11 cellular contexts compared by ENCODE assay signal in genomic region chr20:34403063-34403827, GRCh38. TPM values are rescaled to one million over a fixed set of nuclear protein-coding genes. Genes with fewer than 3 reads are reported as not detected.
DNase-seq lines count a peak whose midpoint lies in the region; ATAC-seq, FAIRE-seq and TF ChIP-seq lines count a peak whose summit lies in the region.
"Had no signal": no experiment of that assay in that cellular context is flagged by ENCODE, and none has a peak within 500 bp of the region (broad histone marks: within the 10 kb centered on the region; RNA-seq: fewer than 3 reads in every experiment).

No MANE protein-coding gene starts in this region.

- H3K27ac Mint-ChIP-seq in Calu3 (ENCODE audit: unreplicated experiment), result peak overlapping the region; percentile 0
- H3K27ac Mint-ChIP-seq: activated CD4-positive, alpha-beta memory T cell treated with anti-CD3 and anti-CD28 coated beads, Interleukin-2, amount 10 ng/mL, durations not matched to agents 7 days and 5 days; activated naive CD4-positive, alpha-beta T cell treated with anti-CD3 and anti-CD28 coated beads, Interleukin-2, amount 50 U/mL, for 72 hours had no signal

- H3K36me3 ChIP-seq in Karpas-422 (ENCODE audit: insufficient read depth, low read length) (peaks cover 11% of the 10 kb centered on the region), pancreas (no peaks in the 10 kb centered on the region)

- no peak overlapping the region for H3K4me3 Mint-ChIP-seq in Calu3 (ENCODE audit: low read depth, unreplicated experiment)
- H3K4me3 Mint-ChIP-seq: activated CD4-positive, alpha-beta memory T cell treated with anti-CD3 and anti-CD28 coated beads, Interleukin-2, amount 10 ng/mL, durations not matched to agents 7 days and 5 days had no signal

- intact Hi-C loops in Calu3 (cut with micrococcal nuclease; ENCODE audit: unreplicated experiment), result no loop called here
- intact Hi-C loops in dorsolateral prefrontal cortex (cut with DNase I), result loop anchor here in 1 of 2 donors (5.0 kb wide), 1 partner anchor 36 kb away; no protein-coding TSS in a partner anchor
- intact Hi-C loops in pancreas (cut with DNase I), result no loop called here
- intact Hi-C loops in right cardiac atrium (cut with DNase I), result no loop called here

- H4K20me1 ChIP-seq in Karpas-422 (ENCODE audit: insufficient read depth, low read depth, low read length), result no peaks in the 10 kb centered on the region

- H3K4me1 ChIP-seq in Karpas-422 (ENCODE audit: low read length), result peaks cover 49% of the 10 kb centered on the region
- H3K4me1 ChIP-seq in pancreas, result peaks cover 0 to 24% (median 6%) of the 10 kb centered on the region in 3 donors
- H3K4me1 ChIP-seq in right cardiac atrium (ENCODE audit: control insufficient read depth, insufficient read depth, low read length), result peaks cover 5% of the 10 kb centered on the region

- peak; percentile 30 to 75 (median 47) for ATAC-seq in pancreas
- ATAC-seq in GM21723 (IDR thresholded peaks at IDR 0.05; ENCODE audit: unreplicated experiment), result no peak
- no peak for ATAC-seq in right cardiac atrium
- ATAC-seq: activated naive CD4-positive, alpha-beta T cell treated with anti-CD3 and anti-CD28 coated beads, Interleukin-2, amount 50 U/mL, for 72 hours had no signal

- no TSS peak for BruUV-seq in Calu3 (replicated peaks; lab: Mats Ljungman, UMichigan)

- peak overlapping the region; percentile 71 for H3K4me2 ChIP-seq in Karpas-422 (ENCODE audit: low read depth, low read length, poor library complexity, severe bottlenecking)

- H3K27me3 ChIP-seq in Karpas-422 (ENCODE audit: low read length) (no peaks in the 10 kb centered on the region), dorsolateral prefrontal cortex (no peaks in the 10 kb centered on the region), pancreas (no peaks in the 10 kb centered on the region), right cardiac atrium (ENCODE audit: control insufficient read depth, insufficient read depth) (no peaks in the 10 kb centered on the region)
- H3K27me3 ChIP-seq: MG63 had no signal

- peaks cover 46% of the 10 kb centered on the region for H3K36me3 Mint-ChIP-seq in Calu3 (ENCODE audit: insufficient read depth, unreplicated experiment)

- peaks cover 86% of the 10 kb centered on the region for H3K79me2 ChIP-seq in Karpas-422 (ENCODE audit: low read length)

- 45 to 54% methylated on average over 4 of the region's 4 CpGs for WGBS in pancreas, 2 donors
- 70% methylated on average over 4 of the region's 4 CpGs for WGBS in right cardiac atrium

- DNase-seq in Calu3 (no peak), Karpas-422 (no peak), dorsolateral prefrontal cortex (no peak), pancreas (no peak), GDM1 (lab: John Stamatoyannopoulos, UW) (no peak), HT-29 (ENCODE audit: low spot score) (no peak), right cardiac atrium (no peak)
- DNase-seq: activated CD4-positive, alpha-beta memory T cell treated with anti-CD3 and anti-CD28 coated beads, Interleukin-2, amount 10 ng/mL, durations not matched to agents 7 days and 5 days; MG63 had no signal

- no peak overlapping the region for H2AFZ ChIP-seq in Karpas-422 (ENCODE audit: low read length)

- H3K9me3 ChIP-seq in Karpas-422 (ENCODE audit: low read length) (no peaks in the 10 kb centered on the region), pancreas (no peaks in the 10 kb centered on the region), right cardiac atrium (ENCODE audit: control insufficient read depth, low read length) (no peaks in the 10 kb centered on the region)
- H3K9me3 ChIP-seq: MG63 had no signal

- H3K27ac ChIP-seq in Karpas-422 (ENCODE audit: low read length) (peak overlapping the region; percentile 88), dorsolateral prefrontal cortex (peak overlapping the region in 35 of 59 donors; percentile 0 to 75 (median 41)), pancreas (no peak overlapping the region), right cardiac atrium (ENCODE audit: low read length) (no peak overlapping the region)

- H3K4me3 ChIP-seq in Karpas-422 (ENCODE audit: low read length), result peak overlapping the region; percentile 20
- H3K4me3 ChIP-seq in dorsolateral prefrontal cortex, result no peak overlapping the region
- H3K4me3 ChIP-seq in pancreas, result no peak overlapping the region
- no peak overlapping the region for H3K4me3 ChIP-seq in right cardiac atrium (ENCODE audit: low read length)
- H3K4me3 ChIP-seq: MG63 had no signal

- H3K9ac ChIP-seq in Karpas-422 (ENCODE audit: low read length), result peak overlapping the region; percentile 43

- TF ChIP-seq CTCF in Calu3 (IDR thresholded peaks at IDR 0.05; ENCODE audit: unreplicated experiment), result no peak
- TF ChIP-seq CTCF in dorsolateral prefrontal cortex (IDR thresholded peaks at IDR 0.05 in 54 of 56, conservative IDR thresholded peaks at IDR 0.05 in 2 of 56; ENCODE audit: low read depth in 1 of 56, partially characterized antibody in 56 of 56), result no peak
- no peak for TF ChIP-seq CTCF in pancreas (IDR thresholded peaks at IDR 0.05)

- no peaks in the 10 kb centered on the region for H3K9me3 Mint-ChIP-seq in Calu3 (ENCODE audit: low read depth, unreplicated experiment)
- H3K9me3 Mint-ChIP-seq: activated CD4-positive, alpha-beta memory T cell treated with anti-CD3 and anti-CD28 coated beads, Interleukin-2, amount 10 ng/mL, durations not matched to agents 7 days and 5 days; activated naive CD4-positive, alpha-beta T cell treated with anti-CD3 and anti-CD28 coated beads, Interleukin-2, amount 50 U/mL, for 72 hours had no signal

- no peak for FAIRE-seq in pancreas (lab: Jason Lieb, UNC)

- H3K9me2 ChIP-seq in Karpas-422 (replicated peaks; ENCODE audit: insufficient read depth, low read length), result no peaks in the 10 kb centered on the region

- CTCF ChIA-PET in Calu3 (lab: Charles Lee), result interaction anchor here (0.6 kb wide), 1 partner anchor 955 kb away, joined by 7 read pairs; no protein-coding TSS in a partner anchor

- H3K27me3 Mint-ChIP-seq in Calu3 (ENCODE audit: unreplicated experiment), result no peaks in the 10 kb centered on the region
- H3K27me3 Mint-ChIP-seq: activated CD4-positive, alpha-beta memory T cell treated with anti-CD3 and anti-CD28 coated beads, Interleukin-2, amount 10 ng/mL, durations not matched to agents 7 days and 5 days had no signal

- H3K4me1 Mint-ChIP-seq in Calu3 (ENCODE audit: low read depth, unreplicated experiment), result peaks cover 59% of the 10 kb centered on the region

RNA-seq across cellular contexts. Expression of gene ITCH, which starts 40.2 kb away (rescaled TPM):
- 90.1 and 91.6 TPM in 2 replicates for total RNA-seq in Calu3 (2022)
- total RNA-seq in Karpas-422 (2014; rRNA removed; shearing (Covaris generic); ENCODE audit: low replicate concordance), result 38.7 and 54.8 TPM in 2 replicates
- total RNA-seq in dorsolateral prefrontal cortex, result 100 to 1,000 TPM in 19 of 120 experiments, 10 to 100 TPM in 101; 60.3 to 137 (median 86.3) TPM
- 10 to 100 TPM; 19.6 to 37.0 (median 23.4) TPM for total RNA-seq in pancreas
- polyA plus RNA-seq in pancreas, result 1 to 10 TPM; 5.7 to 8.2 TPM
- 19.3 and 25.1 TPM in 2 replicates for total RNA-seq in HT-29 (2014; rRNA removed; shearing (Covaris generic))
- 10 to 100 TPM; 46.1 to 54.9 (median 49.1) TPM for total RNA-seq in right cardiac atrium
- polyA plus RNA-seq in right cardiac atrium, result 9.7 TPM

Comparison
In these comparisons a context has a peak if more than half of its experiments do, and no peak if none do; other contexts are left out.
1. H3K27ac ChIP-seq: peak in Karpas-422 (single experiment) and dorsolateral prefrontal cortex (35 of 59); none in pancreas (0 of 4) and right cardiac atrium (single experiment).
2. ATAC-seq: peak in pancreas (4 of 4); none in GM21723 (single experiment) and right cardiac atrium (0 of 2).